Comparison of ENCODE assay signal across 9 cellular contexts in genomic region chr19:45040059-45040767, GRCh38. TPM values are rescaled to one million over a fixed set of nuclear protein-coding genes. Genes with fewer than 3 reads are reported as not detected.
DNase-seq lines count a peak whose midpoint lies in the region; TF ChIP-seq lines count a peak whose summit lies in the region.
"Had no signal": no experiment of that assay in that cellular context is flagged by ENCODE, and none has a peak within 500 bp of the region (broad histone marks: within the 10 kb centered on the region; RNA-seq: fewer than 3 reads in every experiment).

No MANE protein-coding gene starts in this region.

- intact Hi-C loops in Caco-2 (cut with micrococcal nuclease; ENCODE audit: unreplicated experiment) = no loop called here

- TF ChIP-seq CTCF in Caco-2 (IDR thresholded peaks at IDR 0.05; ENCODE audit: insufficient read depth in 1 of 2, low read depth in 1 of 2, low read length in 1 of 2, severe bottlenecking in 1 of 2, unreplicated experiment in 1 of 2) = no peak
- no peak for TF ChIP-seq CTCF in osteocyte (IDR thresholded peaks at IDR 0.05)

- POLR2A ChIA-PET in Caco-2 (lab: Charles Lee) = interaction anchor here (0.9 to 1.1 kb wide), 4 partner anchors 38 to 330 kb away, joined by 3 to 5 read pairs (median 3); partner anchors contain the start of genes ERCC2 and PPP1R37

- CTCF ChIA-PET in Caco-2 (lab: Charles Lee) = interaction anchor here (0.9 to 2.4 kb wide), 3 partner anchors 19 to 51 kb away, joined by 3 to 23 read pairs (median 5); no protein-coding TSS in a partner anchor

- H3K36me3 Mint-ChIP-seq in Caco-2 (ENCODE audit: insufficient read depth, unreplicated experiment) = peaks cover 52% of the 10 kb centered on the region
- H3K36me3 Mint-ChIP-seq in osteocyte (ENCODE audit: unreplicated experiment) = peaks cover 27% of the 10 kb centered on the region

- peak overlapping the region; percentile 77 for H3K27ac Mint-ChIP-seq in Caco-2 (ENCODE audit: unreplicated experiment)
- H3K27ac Mint-ChIP-seq in osteocyte (ENCODE audit: unreplicated experiment) = no peak overlapping the region

- H3K9me3 Mint-ChIP-seq in Caco-2 (ENCODE audit: unreplicated experiment) (no peaks in the 10 kb centered on the region), osteocyte (ENCODE audit: unreplicated experiment) (no peaks in the 10 kb centered on the region)

- H3K36me3 ChIP-seq in Caco-2 (ENCODE audit: control insufficient read depth, insufficient read depth, low read length) (peaks cover 8% of the 10 kb centered on the region), duodenal mucosa (ENCODE audit: control insufficient read depth in 1 of 2, insufficient read depth in 2 of 2, low read length in 2 of 2) (peaks cover 14 to 54% of the 10 kb centered on the region in 2 donors)

- no peak overlapping the region for H3K27ac ChIP-seq in duodenal mucosa (ENCODE audit: low read depth, low read length)

- no peak for DNase-seq in Caco-2
- DNase-seq in NOMO-1 treated with dmso at 0.1 percent for 144 hours (lab: John Stamatoyannopoulos, UW; ENCODE audit: unreplicated experiment) = peak; percentile 48
- no peak for DNase-seq in osteocyte (ENCODE audit: extremely low spot score, unreplicated experiment)
- DNase-seq in NCI-H1092 (lab: John Stamatoyannopoulos, UW) = no peak
- no peak for DNase-seq in iPS-NIHi7 (ENCODE audit: extremely low spot score)
- no peak for DNase-seq in NCI-H524 treated with DMSO at 0.1 percent for 48 hours (lab: John Stamatoyannopoulos, UW)
- DNase-seq in HCEC 1CT = no peak
- DNase-seq: WERI-Rb-1 had no signal

- H3K4me1 Mint-ChIP-seq in Caco-2 (ENCODE audit: low read depth, unreplicated experiment) (peaks cover 13% of the 10 kb centered on the region), osteocyte (ENCODE audit: unreplicated experiment) (peaks cover 18% of the 10 kb centered on the region)

- H3K4me1 ChIP-seq in Caco-2 (peaks cover 19% of the 10 kb centered on the region), duodenal mucosa (ENCODE audit: control insufficient read depth in 1 of 2, insufficient read depth in 2 of 2, low read length in 2 of 2) (peaks cover 19 to 36% of the 10 kb centered on the region in 2 donors)

- H3K27me3 Mint-ChIP-seq in Caco-2 (ENCODE audit: insufficient read depth, unreplicated experiment) (no peaks in the 10 kb centered on the region), osteocyte (ENCODE audit: unreplicated experiment) (no peaks in the 10 kb centered on the region)

- TSS peak; percentile 50 for BruUV-seq in Caco-2 (replicated peaks; lab: Mats Ljungman, UMichigan)

- peak overlapping the region; percentile 92 to 97 for H3K9ac ChIP-seq in duodenal mucosa (ENCODE audit: low read depth in 1 of 2, low read length in 2 of 2)

- H3K4me3 Mint-ChIP-seq in Caco-2 (ENCODE audit: unreplicated experiment) (peak overlapping the region; percentile 87), osteocyte (ENCODE audit: unreplicated experiment) (peak overlapping the region; percentile 99)

- H3K27me3 ChIP-seq in Caco-2 (replicated peaks; ENCODE audit: control insufficient read depth, insufficient read depth, low read length) = no peaks in the 10 kb centered on the region
- no peaks in the 10 kb centered on the region for H3K27me3 ChIP-seq in duodenal mucosa (ENCODE audit: control insufficient read depth in 1 of 2, insufficient read depth in 2 of 2, low read length in 2 of 2)

- peak overlapping the region; percentile 55 for H3K4me3 ChIP-seq in Caco-2 (ENCODE audit: low read depth, low read length)
- peak overlapping the region; percentile 81 to 92 for H3K4me3 ChIP-seq in duodenal mucosa (ENCODE audit: low read depth in 1 of 2, low read length in 2 of 2)

- H3K9me3 ChIP-seq in Caco-2 = no peaks in the 10 kb centered on the region
- no peaks in the 10 kb centered on the region for H3K9me3 ChIP-seq in duodenal mucosa (ENCODE audit: control insufficient read depth in 1 of 2, low read length in 2 of 2)

RNA-seq across cellular contexts. Expression of gene CLASRP, which starts 1.4 kb away (rescaled TPM):
- total RNA-seq in Caco-2 (2022) (104 and 111 TPM in 2 replicates), osteocyte (77.8 and 81.5 TPM in 2 replicates)

RNA-seq across cellular contexts. Expression of gene ZNF296, which starts 36.1 kb away (rescaled TPM):
- total RNA-seq in Caco-2 (2022) = 8.4 and 9.4 TPM in 2 replicates
- 0.68 and 0.70 TPM in 2 replicates for total RNA-seq in osteocyte

RNA-seq across cellular contexts. Expression of gene GEMIN7, which starts 38.8 kb away (rescaled TPM):
- total RNA-seq in Caco-2 (2022) (45.8 and 49.3 TPM in 2 replicates), osteocyte (19.3 and 25.8 TPM in 2 replicates)

RNA-seq across cellular contexts. Expression of gene RELB, which starts 38.9 kb away (rescaled TPM):
- total RNA-seq in Caco-2 (2022) = 6.3 and 10.2 TPM in 2 replicates
- 14.3 and 15.1 TPM in 2 replicates for total RNA-seq in osteocyte

RNA-seq across cellular contexts. Expression of gene PPP1R37, which starts 52.8 kb away (rescaled TPM):
- total RNA-seq in Caco-2 (2022) (42.1 and 47.7 TPM in 2 replicates), osteocyte (34.8 and 35.4 TPM in 2 replicates)
